In genomic region chr18:47873625-47874024, GRCh38 we compare ENCODE assay signal across 21 cellular contexts. TPM values are rescaled to one million over a fixed set of nuclear protein-coding genes. Genes with fewer than 3 reads are reported as not detected.
DNase-seq lines count a peak whose midpoint lies in the region; ATAC-seq and TF ChIP-seq lines count a peak whose summit lies in the region.
"Had no signal": no experiment of that assay in that cellular context is flagged by ENCODE, and none has a peak within 500 bp of the region (broad histone marks: within the 10 kb centered on the region; RNA-seq: fewer than 3 reads in every experiment).

No MANE protein-coding gene starts in this region.

- no peak overlapping the region for H3K4me3 ChIP-seq in endodermal cell (ENCODE audit: low read length)
- H3K4me3 ChIP-seq: gastrocnemius medialis, left ventricle myocardium inferior, psoas muscle had no signal

- peaks cover 89% of the 10 kb centered on the region for H3K36me3 ChIP-seq in endodermal cell (ENCODE audit: control insufficient read depth, insufficient read depth, low read length)

- no peak overlapping the region for H3K9ac ChIP-seq in endodermal cell (ENCODE audit: extremely low read depth, low read length, poor library complexity, severe bottlenecking)

- H3K9me3 ChIP-seq in endodermal cell (ENCODE audit: control insufficient read depth, low read length) = no peaks in the 10 kb centered on the region
- H3K9me3 ChIP-seq: gastrocnemius medialis, left ventricle myocardium inferior, psoas muscle had no signal

- no peak overlapping the region for H3K27ac ChIP-seq in endodermal cell (ENCODE audit: low read depth, low read length)
- H3K27ac ChIP-seq: epithelial cell of prostate, gastrocnemius medialis, left ventricle myocardium inferior, psoas muscle had no signal

- no peaks in the 10 kb centered on the region for H3K4me1 ChIP-seq in endodermal cell (ENCODE audit: control insufficient read depth, insufficient read depth, low read length)

- H3K36me3 Mint-ChIP-seq in activated T-cell treated with anti-CD3 and anti-CD28 coated beads, Interleukin-2, amount 50 U/mL, for 24 hours (ENCODE audit: low read depth) = peaks cover 58% of the 10 kb centered on the region
- peaks cover 24% of the 10 kb centered on the region for H3K36me3 Mint-ChIP-seq in endodermal cell (ENCODE audit: low read depth)

- no peaks in the 10 kb centered on the region for H3K27me3 ChIP-seq in endodermal cell (ENCODE audit: control insufficient read depth, insufficient read depth, low read length, poor library complexity, severe bottlenecking)
- H3K27me3 ChIP-seq: gastrocnemius medialis had no signal

- H3K27me3 Mint-ChIP-seq in activated T-cell treated with anti-CD3 and anti-CD28 coated beads, Interleukin-2, amount 50 U/mL, for 24 hours = no peaks in the 10 kb centered on the region
- H3K27me3 Mint-ChIP-seq in endodermal cell (ENCODE audit: insufficient read depth) = no peaks in the 10 kb centered on the region
- H3K27me3 Mint-ChIP-seq: dendritic cell treated with granulocyte-macrophage colony-stimulating factor and Interleukin-4, amounts not matched to agents 40 ng/mL and 50 ng/mL, for 4 days; stimulated activated memory B cell treated with anti-CD40 and anti-IgM and Interleukin-4, amounts not matched to agents 10 μg/mL and 1 μg/mL and 100 μg/mL, for 72 hours; T-cell; type B pancreatic cell had no signal

- ATAC-seq in HG02870 (IDR thresholded peaks at IDR 0.05; ENCODE audit: unreplicated experiment) (no peak), GM21717 (IDR thresholded peaks at IDR 0.05; ENCODE audit: unreplicated experiment) (no peak)
- ATAC-seq: gastrocnemius medialis; psoas muscle; stimulated activated memory B cell treated with anti-CD40 and anti-IgM and Interleukin-4, amounts not matched to agents 10 μg/mL and 1 μg/mL and 100 μg/mL, for 72 hours; T-cell had no signal

- DNase-seq in activated T-cell treated with anti-CD3 and anti-CD28 coated beads, Interleukin-2, amount 50 U/mL, for 24 hours = no peak
- no peak for DNase-seq in activated T-cell treated with anti-CD3 and anti-CD28 coated beads, Interleukin-2, amount 50 U/mL, for 48 hours
- peak; percentile 29 for DNase-seq in NCI-H146 (lab: John Stamatoyannopoulos, UW)
- DNase-seq in endodermal cell = no peak
- DNase-seq in retina = peak; percentile 27
- DNase-seq in DMS79 (lab: John Stamatoyannopoulos, UW) = no peak
- DNase-seq: activated gamma-delta T cell; gastrocnemius medialis; left ventricle myocardium inferior; NCI-H187 treated with DMSO at 0.1 percent for 48 hours; NCI-H446; psoas muscle; stimulated activated CD4-positive, alpha-beta T cell treated with anti-CD3 and anti-CD28 coated beads, Interleukin-12 subunit alpha, Interleukin-12 subunit beta, amount 100 ng/mL, for 4 hours; T-cell had no signal

- H3K4me1 Mint-ChIP-seq in activated T-cell treated with anti-CD3 and anti-CD28 coated beads, Interleukin-2, amount 50 U/mL, for 24 hours (ENCODE audit: low read depth) = peaks cover 71% of the 10 kb centered on the region
- peaks cover 21% of the 10 kb centered on the region for H3K4me1 Mint-ChIP-seq in endodermal cell

- no peak for TF ChIP-seq CTCF in endodermal cell (conservative IDR thresholded peaks at IDR 0.05)

- H3K4me3 Mint-ChIP-seq in activated T-cell treated with anti-CD3 and anti-CD28 coated beads, Interleukin-2, amount 50 U/mL, for 24 hours = no peak overlapping the region
- no peak overlapping the region for H3K4me3 Mint-ChIP-seq in endodermal cell
- H3K4me3 Mint-ChIP-seq: CD14-positive monocyte; dendritic cell treated with granulocyte-macrophage colony-stimulating factor and Interleukin-4, amounts not matched to agents 40 ng/mL and 50 ng/mL, for 4 days; stimulated activated memory B cell treated with anti-CD40 and anti-IgM and Interleukin-4, amounts not matched to agents 10 μg/mL and 1 μg/mL and 100 μg/mL, for 72 hours; T-cell; type B pancreatic cell had no signal

- peak overlapping the region; percentile 83 for H3K27ac Mint-ChIP-seq in activated T-cell treated with anti-CD3 and anti-CD28 coated beads, Interleukin-2, amount 50 U/mL, for 24 hours
- H3K27ac Mint-ChIP-seq in endodermal cell = peak overlapping the region; percentile 5
- H3K27ac Mint-ChIP-seq: dendritic cell treated with granulocyte-macrophage colony-stimulating factor and Interleukin-4, amounts not matched to agents 40 ng/mL and 50 ng/mL, for 4 days; stimulated activated memory B cell treated with anti-CD40 and anti-IgM and Interleukin-4, amounts not matched to agents 10 μg/mL and 1 μg/mL and 100 μg/mL, for 72 hours; type B pancreatic cell had no signal

- no peaks in the 10 kb centered on the region for H3K9me3 Mint-ChIP-seq in activated T-cell treated with anti-CD3 and anti-CD28 coated beads, Interleukin-2, amount 50 U/mL, for 24 hours
- no peaks in the 10 kb centered on the region for H3K9me3 Mint-ChIP-seq in endodermal cell
- H3K9me3 Mint-ChIP-seq: CD14-positive monocyte; dendritic cell treated with granulocyte-macrophage colony-stimulating factor and Interleukin-4, amounts not matched to agents 40 ng/mL and 50 ng/mL, for 4 days; stimulated activated memory B cell treated with anti-CD40 and anti-IgM and Interleukin-4, amounts not matched to agents 10 μg/mL and 1 μg/mL and 100 μg/mL, for 72 hours; T-cell; type B pancreatic cell had no signal

RNA-seq across cellular contexts. Expression of gene SMAD2, which starts 56.8 kb away (rescaled TPM):
- total RNA-seq in endodermal cell = 100 to 1,000 TPM; 156 to 189 TPM
- 69.1 TPM for polyA plus RNA-seq in endodermal cell (2013, experiment 1 of 2)
- 67.2 TPM for polyA plus RNA-seq in endodermal cell (2013, experiment 2 of 2)

Comparison
In these comparisons a context has a peak if more than half of its experiments do, and no peak if none do; other contexts are left out.
1. DNase-seq: peak in NCI-H146 (single experiment) and retina (single experiment); none in activated T-cell treated with anti-CD3 and anti-CD28 coated beads, Interleukin-2, amount 50 U/mL, for 24 hours (single experiment), activated T-cell treated with anti-CD3 and anti-CD28 coated beads, Interleukin-2, amount 50 U/mL, for 48 hours (0 of 2), endodermal cell (single experiment) and DMS79 (single experiment).